Comparison of ENCODE assay signal across 8 cellular contexts in the genomic region with DNA sequence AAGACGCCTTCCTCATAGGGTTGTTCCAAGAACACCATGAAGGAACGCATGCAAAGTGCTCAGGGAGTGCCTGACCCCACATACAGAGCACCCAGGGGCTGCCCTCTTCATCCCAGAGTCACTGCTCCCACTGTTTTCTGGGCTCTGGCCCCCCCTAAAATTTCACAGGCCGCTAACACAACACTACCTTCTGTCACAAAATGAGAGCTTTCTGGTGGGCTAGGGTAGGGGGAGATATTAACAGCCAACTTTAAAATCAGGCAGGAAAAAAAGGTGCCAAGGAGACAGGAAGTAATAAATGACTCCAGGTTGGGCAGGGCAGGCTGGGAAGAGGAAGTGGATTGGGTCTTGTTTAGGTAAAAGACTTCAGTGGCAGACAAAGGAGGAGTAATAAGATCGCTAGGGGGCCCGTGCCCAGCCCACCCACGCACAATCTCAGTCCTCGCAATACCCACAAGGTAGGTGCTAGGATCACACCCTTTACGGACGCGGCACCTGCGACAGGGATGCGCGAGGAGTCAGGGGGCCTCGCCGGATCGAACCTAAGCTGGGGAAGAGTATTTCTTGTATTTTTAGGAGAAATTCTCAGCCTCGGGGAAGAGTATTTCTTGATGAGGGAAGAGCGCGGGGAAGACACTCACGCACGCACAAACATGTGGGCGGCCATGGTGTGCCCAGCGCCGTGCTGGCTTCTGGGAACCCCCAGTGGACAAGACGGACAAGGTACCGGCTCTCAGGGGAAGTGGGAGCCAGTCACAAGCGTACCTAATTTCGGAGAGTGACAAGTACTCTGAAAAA. TPM values are rescaled to one million over a fixed set of nuclear protein-coding genes. Genes with fewer than 3 reads are reported as not detected.
DNase-seq lines count a peak whose midpoint lies in the region; ATAC-seq and TF ChIP-seq lines count a peak whose summit lies in the region.

No MANE protein-coding gene starts in this region.

- no peaks in the 10 kb centered on the region for H3F3A ChIP-seq in PC-3 (ENCODE audit: low read length, unreplicated experiment)

- no peaks in the 10 kb centered on the region for H3K27me3 Mint-ChIP-seq in effector memory CD8-positive, alpha-beta T cell
- H3K27me3 Mint-ChIP-seq in nephron progenitor cell (ENCODE audit: low read depth, poor library complexity): peaks cover 19% of the 10 kb centered on the region

- peak; percentile 2 for ATAC-seq in GM18873 (IDR thresholded peaks at IDR 0.05; ENCODE audit: low FRiP score, unreplicated experiment)
- no peak for ATAC-seq in PC-3
- ATAC-seq in effector memory CD8-positive, alpha-beta T cell (replicated peaks): no peak
- no peak for ATAC-seq in GM18867 (IDR thresholded peaks at IDR 0.05; ENCODE audit: unreplicated experiment)
- ATAC-seq in HG02678 (IDR thresholded peaks at IDR 0.05; ENCODE audit: unreplicated experiment): no peak

- peak overlapping the region; percentile 40 for H3K9ac ChIP-seq in PC-3 (ENCODE audit: low read length)

- H2AFZ ChIP-seq in PC-3 (ENCODE audit: low read length): peak overlapping the region; percentile 74

- H3K4me1 Mint-ChIP-seq in effector memory CD8-positive, alpha-beta T cell (ENCODE audit: low read depth in 2 of 2): peaks cover 24 to 26% of the 10 kb centered on the region in 2 donors
- H3K4me1 Mint-ChIP-seq in nephron progenitor cell: peaks cover 33% of the 10 kb centered on the region

- no peaks in the 10 kb centered on the region for H3K9me2 ChIP-seq in PC-3 (replicated peaks; ENCODE audit: low read length)

- H3K4me2 ChIP-seq in PC-3 (ENCODE audit: low read length): peak overlapping the region; percentile 82

- CTCF ChIA-PET in PC-3 (lab: Charles Lee): no interaction called here

- H3K27ac ChIP-seq in PC-3 (ENCODE audit: low read length): peak overlapping the region; percentile 4; the same call in 1 of the 2 replicates

- no TSS peak for BruUV-seq in PC-3 (replicated peaks; lab: Mats Ljungman, UMichigan)

- TF ChIP-seq CTCF in PC-3 (conservative IDR thresholded peaks at IDR 0.05; ENCODE audit: low read depth, low read length) (no peak), nephron progenitor cell (IDR thresholded peaks at IDR 0.05) (no peak)

- H3K36me3 Mint-ChIP-seq in effector memory CD8-positive, alpha-beta T cell (ENCODE audit: insufficient read depth): peaks cover 27% of the 10 kb centered on the region
- peaks cover 9% of the 10 kb centered on the region for H3K36me3 Mint-ChIP-seq in nephron progenitor cell (ENCODE audit: low read depth)

- 0 out of 2 replicates have a peak, but pooled peaks cover 16% of the 10 kb centered on the region for H4K20me1 ChIP-seq in PC-3 (ENCODE audit: low read length)

- peaks cover 14% of the 10 kb centered on the region for H3K4me1 ChIP-seq in PC-3 (ENCODE audit: insufficient read depth, low read length)

- H3K4me3 ChIP-seq in PC-3 (ENCODE audit: low read length): peak overlapping the region; percentile 50

- no peaks in the 10 kb centered on the region for H3K36me3 ChIP-seq in PC-3 (ENCODE audit: low read depth, low read length)

- H3K9me3 Mint-ChIP-seq in effector memory CD8-positive, alpha-beta T cell: no peaks in the 10 kb centered on the region
- no peaks in the 10 kb centered on the region for H3K9me3 Mint-ChIP-seq in nephron progenitor cell

- no peaks in the 10 kb centered on the region for H3K27me3 ChIP-seq in PC-3 (ENCODE audit: low read length)

- no peaks in the 10 kb centered on the region for H3K9me3 ChIP-seq in PC-3 (ENCODE audit: low read length)

- POLR2A ChIA-PET in PC-3 (lab: Charles Lee; ENCODE audit: unreplicated experiment): interaction anchor here (0.5 to 0.6 kb wide), 2 partner anchors 106 to 120 kb away, joined by 3 read pairs; no protein-coding TSS in a partner anchor

- DNase-seq in PC-3 (no peak), nephron progenitor cell (peak; percentile 33), NCI-H146 treated with DMSO at 0.1 percent for 48 hours (lab: John Stamatoyannopoulos, UW; ENCODE audit: unreplicated experiment) (no peak), occipital lobe (lab: John Stamatoyannopoulos, UW) (no peak)
- no peak for DNase-seq in effector memory CD8-positive, alpha-beta T cell

- intact Hi-C loops in PC-3 (cut with micrococcal nuclease): loop anchor here (1.0 to 2.0 kb wide), 2 partner anchors 24 to 126 kb away; partner anchors contain the start of gene UPK3A

- H3K79me2 ChIP-seq in PC-3 (ENCODE audit: low read length): peaks cover 38% of the 10 kb centered on the region

- H3K27ac Mint-ChIP-seq in effector memory CD8-positive, alpha-beta T cell: peak overlapping the region; percentile 95 to 96
- peak overlapping the region; percentile 85 for H3K27ac Mint-ChIP-seq in nephron progenitor cell

- peak overlapping the region; percentile 89 to 94 for H3K4me3 Mint-ChIP-seq in effector memory CD8-positive, alpha-beta T cell
- peak overlapping the region; percentile 77 for H3K4me3 Mint-ChIP-seq in nephron progenitor cell

RNA-seq across cellular contexts. Expression of gene FAM118A, which starts 0.9 kb away (rescaled TPM):
- 19.6 and 20.3 TPM in 2 replicates for total RNA-seq in PC-3 (2014; rRNA removed)
- 6.2 TPM for total RNA-seq in occipital lobe

RNA-seq across cellular contexts. Expression of gene UPK3A, which starts 24.1 kb away (rescaled TPM):
- 1.1 TPM in 1 of 2 replicates, not detected in the other for total RNA-seq in PC-3 (2014; rRNA removed)
- not detected for total RNA-seq in occipital lobe
